In the genomic region with DNA sequence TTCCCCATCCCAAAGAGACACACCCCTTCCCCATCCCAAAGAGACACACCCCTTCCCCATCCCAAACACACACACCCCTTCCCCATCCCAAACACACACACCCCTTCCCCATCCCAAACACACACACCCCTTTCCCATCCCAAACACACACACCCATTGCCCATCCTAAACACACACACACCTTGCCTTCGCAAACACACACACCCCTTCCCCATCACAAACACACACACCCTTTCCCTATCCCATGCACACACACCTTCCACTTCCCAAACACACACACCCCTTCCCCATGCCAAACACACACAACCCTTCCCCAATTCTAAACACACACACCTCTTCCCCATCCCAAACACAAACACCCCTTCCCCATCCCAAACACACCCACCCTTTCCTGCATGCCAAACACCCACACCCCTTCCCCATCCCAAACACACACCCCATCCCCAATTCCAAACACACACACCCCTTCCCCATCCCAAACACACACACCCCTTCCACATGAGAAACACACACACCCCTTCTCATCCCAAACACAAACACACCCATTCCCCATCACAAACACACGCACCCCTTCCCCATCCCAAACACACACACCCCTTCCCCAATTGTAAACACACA, we compare ENCODE assay signal across 32 cellular contexts.
"Had no signal": no experiment of that assay in that cellular context is flagged by ENCODE, and none has a peak within 500 bp of the region (broad histone marks: within the 10 kb centered on the region; RNA-seq: fewer than 3 reads in every experiment).

No MANE protein-coding gene starts in this region.

- H3K4me1 Mint-ChIP-seq: activated CD4-positive, alpha-beta T cell treated with anti-CD3 and anti-CD28 coated beads for 36 hours; activated CD4-positive, alpha-beta T cell treated with anti-CD3 and anti-CD28 coated beads, Interleukin-2, amount 10 ng/mL, durations not matched to agents 24 days and 14 days; activated CD8-positive, alpha-beta memory T cell treated with anti-CD3 and anti-CD28 coated beads, Interleukin-2, amount 10 ng/mL, durations not matched to agents 7 days and 5 days; activated naive CD4-positive, alpha-beta T cell treated with anti-CD3 and anti-CD28 coated beads, Interleukin-2, amount 50 U/mL, for 24 hours; activated naive CD8-positive, alpha-beta T cell treated with anti-CD3 and anti-CD28 coated beads for 36 hours; activated naive CD8-positive, alpha-beta T cell treated with anti-CD3 and anti-CD28 coated beads, Interleukin-2, amount 50 U/mL, for 24 hours; T-cell had no signal

- H3K27me3 Mint-ChIP-seq: activated CD4-positive, alpha-beta memory T cell treated with anti-CD3 and anti-CD28 coated beads for 36 hours; activated CD4-positive, alpha-beta T cell treated with anti-CD3 and anti-CD28 coated beads for 36 hours; activated CD4-positive, alpha-beta T cell treated with anti-CD3 and anti-CD28 coated beads, Interleukin-2, amount 10 ng/mL, durations not matched to agents 24 days and 14 days; activated CD8-positive, alpha-beta memory T cell treated with anti-CD3 and anti-CD28 coated beads, Interleukin-2, amount 10 ng/mL, durations not matched to agents 7 days and 5 days; activated naive CD8-positive, alpha-beta T cell treated with anti-CD3 and anti-CD28 coated beads for 36 hours; activated naive CD8-positive, alpha-beta T cell treated with anti-CD3 and anti-CD28 coated beads, Interleukin-2, amount 50 U/mL, for 24 hours; effector memory CD8-positive, alpha-beta T cell had no signal

- H3K27ac Mint-ChIP-seq: activated CD4-positive, alpha-beta memory T cell treated with anti-CD3 and anti-CD28 coated beads for 36 hours; activated CD4-positive, alpha-beta T cell treated with anti-CD3 and anti-CD28 coated beads for 36 hours; activated CD4-positive, alpha-beta T cell treated with anti-CD3 and anti-CD28 coated beads, Interleukin-2, amount 10 ng/mL, durations not matched to agents 24 days and 14 days; activated CD8-positive, alpha-beta memory T cell treated with anti-CD3 and anti-CD28 coated beads, Interleukin-2, amount 10 ng/mL, durations not matched to agents 7 days and 5 days; activated CD8-positive, alpha-beta T cell treated with anti-CD3 and anti-CD28 coated beads, Interleukin-2, amount 10 ng/mL, durations not matched to agents 7 days and 5 days; activated naive CD4-positive, alpha-beta T cell treated with anti-CD3 and anti-CD28 coated beads for 36 hours; activated naive CD4-positive, alpha-beta T cell treated with anti-CD3 and anti-CD28 coated beads, Interleukin-2, amount 50 U/mL, for 24 hours; activated naive CD8-positive, alpha-beta T cell treated with anti-CD3 and anti-CD28 coated beads for 36 hours; activated naive CD8-positive, alpha-beta T cell treated with anti-CD3 and anti-CD28 coated beads, Interleukin-2, amount 50 U/mL, for 24 hours; activated T-helper 1 cell treated with anti-CD3 and anti-CD28 coated beads, Interleukin-12 subunit alpha, Interleukin-12 subunit beta, Interleukin-2, Interleukin-4 antibody, amounts not matched to agents 30 ng/mL and 10 ng/mL and 1 ng/mL, durations not matched to agents 14 hours and 24 hours and 36 hours; activated T-helper 2 cell treated with anti-CD3 and anti-CD28 coated beads, Interferon-gamma antibody, Interleukin-2, Interleukin-4, amounts not matched to agents 10 μg/mL and 5 μg/mL and 100 μg/mL, durations not matched to agents 14 hours and 24 hours and 36 hours; effector memory CD8-positive, alpha-beta T cell; T-cell; T-helper 1 cell treated with Interleukin-12 subunit alpha and Interleukin-12 subunit beta and Interleukin-4 antibody, amounts not matched to agents 30 μg/mL and 1 μg/mL, for 36 hours had no signal

- H3K4me1 ChIP-seq: esophagus squamous epithelium, gastroesophageal sphincter had no signal

- DNase-seq: activated CD4-positive, alpha-beta memory T cell treated with anti-CD3 and anti-CD28 coated beads for 36 hours; activated CD4-positive, alpha-beta T cell treated with anti-CD3 and anti-CD28 coated beads for 36 hours; activated CD4-positive, alpha-beta T cell treated with anti-CD3 and anti-CD28 coated beads, Interleukin-2, amount 10 ng/mL, durations not matched to agents 24 days and 14 days; activated CD4-positive, CD25-positive, alpha-beta regulatory T cell; activated CD4-positive, CD25-positive, alpha-beta regulatory T cell treated with anti-CD3 and anti-CD28 coated beads, Interleukin-2, amount 50 U/mL, for 72 hours; activated CD8-positive, alpha-beta memory T cell treated with anti-CD3 and anti-CD28 coated beads, Interleukin-2, amount 10 ng/mL, durations not matched to agents 7 days and 5 days; activated CD8-positive, alpha-beta memory T cell treated with anti-CD3 and anti-CD28 coated beads, Interleukin-2, amount 50 U/mL, for 4 hours; activated CD8-positive, alpha-beta T cell treated with anti-CD3 and anti-CD28 coated beads, Interleukin-2, amount 10 ng/mL, durations not matched to agents 7 days and 5 days; activated effector memory CD4-positive, alpha-beta T cell treated with anti-CD3 and anti-CD28 coated beads, Interleukin-2, amount 50 U/mL, for 16 hours; activated naive CD4-positive, alpha-beta T cell treated with anti-CD3 and anti-CD28 coated beads for 36 hours; activated naive CD8-positive, alpha-beta T cell treated with anti-CD3 and anti-CD28 coated beads for 36 hours; activated naive CD8-positive, alpha-beta T cell treated with anti-CD3 and anti-CD28 coated beads, Interleukin-2, amount 50 U/mL, for 24 hours; activated T-cell treated with anti-CD3 and anti-CD28 coated beads, Interleukin-2, amount 50 U/mL, for 1 hour; activated T-cell treated with anti-CD3 and anti-CD28 coated beads, Interleukin-2, amount 50 U/mL, for 48 hours; amygdala; aorta; body of pancreas; caudate nucleus; cortex of kidney; dermis blood vessel endothelial cell; effector CD4-positive, alpha-beta T cell; effector memory CD8-positive, alpha-beta T cell; esophagus squamous epithelium; foreskin melanocyte; T-cell had no signal

- H3K9me3 Mint-ChIP-seq: activated CD4-positive, alpha-beta memory T cell treated with anti-CD3 and anti-CD28 coated beads for 36 hours; activated CD4-positive, alpha-beta T cell treated with anti-CD3 and anti-CD28 coated beads, Interleukin-2, amount 10 ng/mL, durations not matched to agents 24 days and 14 days; activated naive CD4-positive, alpha-beta T cell treated with anti-CD3 and anti-CD28 coated beads, Interleukin-2, amount 50 U/mL, for 24 hours; activated naive CD8-positive, alpha-beta T cell treated with anti-CD3 and anti-CD28 coated beads for 36 hours; activated naive CD8-positive, alpha-beta T cell treated with anti-CD3 and anti-CD28 coated beads, Interleukin-2, amount 50 U/mL, for 24 hours; activated T-helper 2 cell treated with anti-CD3 and anti-CD28 coated beads, Interferon-gamma antibody, Interleukin-2, Interleukin-4, amounts not matched to agents 10 μg/mL and 5 μg/mL and 100 μg/mL, durations not matched to agents 14 hours and 24 hours and 36 hours; T-cell had no signal

- H3K27me3 ChIP-seq: adrenal gland, body of pancreas, esophagus squamous epithelium, gastroesophageal sphincter had no signal

- H3K36me3 ChIP-seq: adrenal gland, esophagus squamous epithelium, gastroesophageal sphincter had no signal

- ATAC-seq: activated CD4-positive, alpha-beta T cell treated with anti-CD3 and anti-CD28 coated beads for 36 hours; activated CD8-positive, alpha-beta memory T cell treated with anti-CD3 and anti-CD28 coated beads, Interleukin-2, amount 10 ng/mL, durations not matched to agents 7 days and 5 days; activated CD8-positive, alpha-beta T cell treated with anti-CD3 and anti-CD28 coated beads, Interleukin-2, amount 10 ng/mL, durations not matched to agents 7 days and 5 days; activated naive CD8-positive, alpha-beta T cell treated with anti-CD3 and anti-CD28 coated beads, Interleukin-2, amount 50 U/mL, for 24 hours; body of pancreas; effector memory CD8-positive, alpha-beta T cell; gastroesophageal sphincter; T-cell had no signal

- H3K4me3 ChIP-seq: adrenal gland, body of pancreas, esophagus squamous epithelium, gastroesophageal sphincter had no signal

- H3K4me3 Mint-ChIP-seq: activated CD4-positive, alpha-beta memory T cell treated with anti-CD3 and anti-CD28 coated beads for 36 hours; activated CD4-positive, alpha-beta T cell treated with anti-CD3 and anti-CD28 coated beads for 36 hours; activated CD4-positive, alpha-beta T cell treated with anti-CD3 and anti-CD28 coated beads, Interleukin-2, amount 10 ng/mL, durations not matched to agents 24 days and 14 days; activated CD8-positive, alpha-beta memory T cell treated with anti-CD3 and anti-CD28 coated beads, Interleukin-2, amount 10 ng/mL, durations not matched to agents 7 days and 5 days; activated CD8-positive, alpha-beta T cell treated with anti-CD3 and anti-CD28 coated beads, Interleukin-2, amount 10 ng/mL, durations not matched to agents 7 days and 5 days; activated naive CD4-positive, alpha-beta T cell treated with anti-CD3 and anti-CD28 coated beads for 36 hours; activated naive CD4-positive, alpha-beta T cell treated with anti-CD3 and anti-CD28 coated beads, Interleukin-2, amount 50 U/mL, for 24 hours; activated naive CD8-positive, alpha-beta T cell treated with anti-CD3 and anti-CD28 coated beads for 36 hours; activated naive CD8-positive, alpha-beta T cell treated with anti-CD3 and anti-CD28 coated beads, Interleukin-2, amount 50 U/mL, for 24 hours; activated T-helper 1 cell treated with anti-CD3 and anti-CD28 coated beads, Interleukin-12 subunit alpha, Interleukin-12 subunit beta, Interleukin-2, Interleukin-4 antibody, amounts not matched to agents 30 ng/mL and 10 ng/mL and 1 ng/mL, durations not matched to agents 14 hours and 24 hours and 36 hours; effector memory CD8-positive, alpha-beta T cell; T-cell; T-helper 1 cell treated with Interleukin-12 subunit alpha and Interleukin-12 subunit beta and Interleukin-4 antibody, amounts not matched to agents 30 μg/mL and 1 μg/mL, for 36 hours had no signal

- H3K9me3 ChIP-seq: adrenal gland, body of pancreas, esophagus squamous epithelium, gastroesophageal sphincter had no signal

- H3K36me3 Mint-ChIP-seq: activated CD4-positive, alpha-beta memory T cell treated with anti-CD3 and anti-CD28 coated beads for 36 hours; activated CD8-positive, alpha-beta memory T cell treated with anti-CD3 and anti-CD28 coated beads, Interleukin-2, amount 10 ng/mL, durations not matched to agents 7 days and 5 days; activated naive CD4-positive, alpha-beta T cell treated with anti-CD3 and anti-CD28 coated beads, Interleukin-2, amount 50 U/mL, for 24 hours; activated naive CD8-positive, alpha-beta T cell treated with anti-CD3 and anti-CD28 coated beads for 36 hours; T-cell had no signal

- H3K27ac ChIP-seq: adrenal gland, body of pancreas, epithelial cell of prostate, esophagus squamous epithelium, gastroesophageal sphincter had no signal
